Comparison of ENCODE assay signal across 24 cellular contexts in genomic region chr5:61600945-61601491, GRCh38.
"Had no signal": no experiment of that assay in that cellular context is flagged by ENCODE, and none has a peak within 500 bp of the region (broad histone marks: within the 10 kb centered on the region; RNA-seq: fewer than 3 reads in every experiment).

No MANE protein-coding gene starts in this region.

- H3K4me1 ChIP-seq: breast epithelium, psoas muscle, vagina had no signal

- H3K36me3 Mint-ChIP-seq: activated naive CD8-positive, alpha-beta T cell; natural killer cell treated with Interleukin-12 subunit alpha and Interleukin-12 subunit beta and Interleukin-15 and Interleukin-18, amount 100 ng/mL, for 72 hours; stimulated activated effector memory CD8-positive, alpha-beta T cell treated with anti-CD3 and anti-CD28 coated beads, Interleukin-12 subunit alpha, Interleukin-12 subunit beta, amount 100 ng/mL, for 72 hours had no signal

- H3K4me3 ChIP-seq: ascending aorta, breast epithelium, ovary, psoas muscle, sigmoid colon, thyroid gland, upper lobe of left lung, vagina had no signal

- H3K27me3 Mint-ChIP-seq: activated naive CD8-positive, alpha-beta T cell had no signal

- H3K27me3 ChIP-seq: ascending aorta, breast epithelium, neutrophil, ovary, sigmoid colon, thyroid gland, upper lobe of left lung, vagina had no signal

- ATAC-seq: natural killer cell treated with Interleukin-12 subunit alpha and Interleukin-12 subunit beta and Interleukin-15 and Interleukin-18, amount 100 ng/mL, for 72 hours; psoas muscle; stimulated activated effector memory CD8-positive, alpha-beta T cell treated with anti-CD3 and anti-CD28 coated beads, Interleukin-12 subunit alpha, Interleukin-12 subunit beta, amount 100 ng/mL, for 72 hours; stimulated activated naive CD8-positive, alpha-beta T cell treated with anti-CD3 and anti-CD28 coated beads, Interleukin-15, amount 100 ng/mL, for 72 hours had no signal

- H3K27ac Mint-ChIP-seq: activated naive CD8-positive, alpha-beta T cell; natural killer cell treated with Interleukin-12 subunit alpha and Interleukin-12 subunit beta and Interleukin-15 and Interleukin-18, amount 100 ng/mL, for 72 hours; stimulated activated effector memory CD8-positive, alpha-beta T cell treated with anti-CD3 and anti-CD28 coated beads, Interleukin-12 subunit alpha, Interleukin-12 subunit beta, amount 100 ng/mL, for 72 hours; stimulated activated naive CD8-positive, alpha-beta T cell treated with anti-CD3 and anti-CD28 coated beads, Interleukin-15, amount 100 ng/mL, for 72 hours had no signal

- H3K4me3 Mint-ChIP-seq: activated naive CD8-positive, alpha-beta T cell; natural killer cell treated with Interleukin-12 subunit alpha and Interleukin-12 subunit beta and Interleukin-15 and Interleukin-18, amount 100 ng/mL, for 72 hours; stimulated activated effector memory CD8-positive, alpha-beta T cell treated with anti-CD3 and anti-CD28 coated beads, Interleukin-12 subunit alpha, Interleukin-12 subunit beta, amount 100 ng/mL, for 72 hours; stimulated activated naive CD8-positive, alpha-beta T cell treated with anti-CD3 and anti-CD28 coated beads, Interleukin-15, amount 100 ng/mL, for 72 hours had no signal

- DNase-seq: activated CD4-positive, alpha-beta T cell treated with anti-CD3 and anti-CD28 coated beads for 4 hours; activated CD4-positive, alpha-beta T cell treated with anti-CD3 and anti-CD28 coated beads, Interleukin-2, amount 50 U/mL, for 4 hours; activated CD8-positive, alpha-beta memory T cell treated with anti-CD3 and anti-CD28 coated beads for 24 hours; activated effector memory CD4-positive, alpha-beta T cell treated with Interleukin-2 at 50 U/mL for 16 hours; activated naive CD4-positive, alpha-beta T cell treated with Interleukin-2 at 50 U/mL for 16 hours; central memory CD4-positive, alpha-beta T cell; foreskin fibroblast; head of caudate nucleus; ovary; psoas muscle; sigmoid colon; small intestine; stimulated activated CD4-positive, alpha-beta T cell treated with anti-CD3 and anti-CD28 coated beads, Interleukin-4, amount 100 ng/mL, for 24 hours; stimulated activated naive CD8-positive, alpha-beta T cell treated with anti-CD3 and anti-CD28 coated beads, Interleukin-15, amount 100 ng/mL, for 72 hours; substantia nigra; thyroid gland; upper lobe of left lung had no signal

- H3K9me3 ChIP-seq: ascending aorta, breast epithelium, neutrophil, ovary, psoas muscle, sigmoid colon, thyroid gland, upper lobe of left lung, vagina had no signal

- H3K4me1 Mint-ChIP-seq: stimulated activated effector memory CD8-positive, alpha-beta T cell treated with anti-CD3 and anti-CD28 coated beads, Interleukin-12 subunit alpha, Interleukin-12 subunit beta, amount 100 ng/mL, for 72 hours; stimulated activated naive CD8-positive, alpha-beta T cell treated with anti-CD3 and anti-CD28 coated beads, Interleukin-15, amount 100 ng/mL, for 72 hours had no signal

- H3K27ac ChIP-seq: ascending aorta, breast epithelium, neutrophil, ovary, psoas muscle, sigmoid colon, thyroid gland, upper lobe of left lung, vagina had no signal

- H3K9me3 Mint-ChIP-seq: natural killer cell treated with Interleukin-12 subunit alpha and Interleukin-12 subunit beta and Interleukin-15 and Interleukin-18, amount 100 ng/mL, for 72 hours; stimulated activated effector memory CD8-positive, alpha-beta T cell treated with anti-CD3 and anti-CD28 coated beads, Interleukin-12 subunit alpha, Interleukin-12 subunit beta, amount 100 ng/mL, for 72 hours; stimulated activated naive CD8-positive, alpha-beta T cell treated with anti-CD3 and anti-CD28 coated beads, Interleukin-15, amount 100 ng/mL, for 72 hours had no signal

- H3K36me3 ChIP-seq: ascending aorta, breast epithelium, neutrophil, ovary, sigmoid colon, thyroid gland, upper lobe of left lung, vagina had no signal
